ENCODE assay signal across 1 cellular context in genomic region chr3:171231361-171231760, GRCh38.
TF ChIP-seq lines count a peak whose summit lies in the region.

No MANE protein-coding gene starts in this region.

TF ChIP-seq in IMR-90, 13 proteins besides CTCF, POLR2A, EP300 and RAD21 (continued from another document):
- no peak for TF ChIP-seq ELK1 (IDR thresholded peaks at IDR 0.05; ENCODE audit: borderline replicate concordance, low read depth, low read length)
- no peak for TF ChIP-seq NFE2L2 (IDR thresholded peaks at IDR 0.05; ENCODE audit: low read depth, low read length)
- no peak for TF ChIP-seq MAFK (IDR thresholded peaks at IDR 0.05; ENCODE audit: low read depth, low read length)
- TF ChIP-seq USF2 (IDR thresholded peaks at IDR 0.05; ENCODE audit: low read depth, low read length) = no peak
